Comparison of ENCODE assay signal across 2 cellular contexts in the genomic region with DNA sequence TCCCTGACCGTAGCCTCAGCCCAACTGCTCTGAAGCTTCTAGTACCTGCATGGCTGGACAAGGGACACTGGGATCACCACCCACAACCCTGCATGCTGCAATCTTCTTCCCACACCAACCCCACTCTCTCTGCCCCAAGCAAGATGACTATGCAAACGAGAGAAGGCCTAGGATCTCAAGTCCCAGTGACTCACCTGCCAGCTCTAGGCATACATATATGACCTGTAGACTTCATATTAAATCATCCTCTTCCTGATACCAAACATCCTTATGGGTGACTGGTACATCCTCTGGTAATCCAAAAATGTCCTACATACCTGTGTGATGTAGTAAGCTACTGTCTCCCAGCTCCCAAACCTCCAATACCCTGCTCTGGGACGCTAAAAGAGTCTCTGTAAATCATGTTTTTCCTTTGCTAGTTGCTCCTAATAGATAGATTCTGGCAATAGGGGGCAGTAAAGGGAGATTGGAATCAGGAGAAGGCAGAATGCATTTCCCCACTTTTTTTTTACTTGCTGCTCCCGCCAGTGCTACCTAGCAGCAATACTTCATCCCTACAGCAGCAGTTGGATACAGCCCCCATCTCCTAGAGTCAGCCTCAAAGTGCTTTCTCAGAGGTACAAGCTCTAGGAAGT.
TF ChIP-seq lines count a peak whose summit lies in the region.

No MANE protein-coding gene starts in this region.

TF ChIP-seq in Ishikawa, 13 proteins besides CTCF, POLR2A, EP300 and RAD21:
- no peak for TF ChIP-seq CEBPB (IDR thresholded peaks at IDR 0.05)
- TF ChIP-seq, protein P1, sequence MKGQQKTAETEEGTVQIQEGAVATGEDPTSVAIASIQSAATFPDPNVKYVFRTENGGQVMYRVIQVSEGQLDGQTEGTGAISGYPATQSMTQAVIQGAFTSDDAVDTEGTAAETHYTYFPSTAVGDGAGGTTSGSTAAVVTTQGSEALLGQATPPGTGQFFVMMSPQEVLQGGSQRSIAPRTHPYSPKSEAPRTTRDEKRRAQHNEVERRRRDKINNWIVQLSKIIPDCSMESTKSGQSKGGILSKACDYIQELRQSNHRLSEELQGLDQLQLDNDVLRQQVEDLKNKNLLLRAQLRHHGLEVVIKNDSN (IDR thresholded peaks at IDR 0.05): no peak
- no peak for TF ChIP-seq REST (IDR thresholded peaks at IDR 0.05; ENCODE audit: low read depth)
- TF ChIP-seq EGR1 (IDR thresholded peaks at IDR 0.05): no peak
- TF ChIP-seq NFIC (IDR thresholded peaks at IDR 0.05): no peak
- TF ChIP-seq CREB1 (IDR thresholded peaks at IDR 0.05; ENCODE audit: low read depth): no peak
- TF ChIP-seq FOXM1 (IDR thresholded peaks at IDR 0.05; ENCODE audit: borderline replicate concordance, low read depth): no peak
- TF ChIP-seq, protein P2, sequence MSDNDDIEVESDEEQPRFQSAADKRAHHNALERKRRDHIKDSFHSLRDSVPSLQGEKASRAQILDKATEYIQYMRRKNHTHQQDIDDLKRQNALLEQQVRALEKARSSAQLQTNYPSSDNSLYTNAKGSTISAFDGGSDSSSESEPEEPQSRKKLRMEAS (IDR thresholded peaks at IDR 0.05): no peak
- TF ChIP-seq TCF12 (IDR thresholded peaks at IDR 0.05; ENCODE audit: low read depth): no peak
- no peak for TF ChIP-seq TEAD4 (IDR thresholded peaks at IDR 0.05)
- TF ChIP-seq ZBTB7A (IDR thresholded peaks at IDR 0.05; ENCODE audit: low read depth): no peak
- TF ChIP-seq TAF1 (IDR thresholded peaks at IDR 0.05; ENCODE audit: low read depth): no peak
- TF ChIP-seq YY1 (IDR thresholded peaks at IDR 0.05; ENCODE audit: low read depth): no peak
TF ChIP-seq in Ishikawa: peak in this region for 0.

TF ChIP-seq in H1, 55 proteins besides CTCF, POLR2A, EP300 and RAD21:
- TF ChIP-seq BACH1 (IDR thresholded peaks at IDR 0.05; ENCODE audit: low read length) (no peak), SIRT6 (IDR thresholded peaks at IDR 0.05; ENCODE audit: low read length) (no peak), EZH2 (IDR thresholded peaks at IDR 0.05; ENCODE audit: low read depth, low read length, severe bottlenecking) (no peak), CBX5 (IDR thresholded peaks at IDR 0.05; ENCODE audit: low read depth, low read length) (no peak), ATF3 (IDR thresholded peaks at IDR 0.05; ENCODE audit: insufficient read depth, low read depth, low read length) (no peak), POU5F1 (IDR thresholded peaks at IDR 0.05; ENCODE audit: low read depth, low read length) (no peak), CHD2 (IDR thresholded peaks at IDR 0.05; ENCODE audit: low read length) (no peak), GABPA (IDR thresholded peaks at IDR 0.05; ENCODE audit: borderline replicate concordance, insufficient read depth, low read length) (no peak), CBX8 (IDR thresholded peaks at IDR 0.05; ENCODE audit: borderline replicate concordance, low read depth, low read length) (no peak), CTBP2 (IDR thresholded peaks at IDR 0.05; ENCODE audit: borderline replicate concordance, insufficient read depth, insufficient read length, low read length) (no peak), NANOG (IDR thresholded peaks at IDR 0.05; ENCODE audit: insufficient read depth, low read depth, low read length, poor library complexity, severe bottlenecking) (no peak)
